ENCODE assay signal across 25 cellular contexts in genomic region chr22:38772624-38772873, GRCh38.
"Had no signal": no experiment of that assay in that cellular context is flagged by ENCODE, and none has a peak within 500 bp of the region (broad histone marks: within the 10 kb centered on the region; RNA-seq: fewer than 3 reads in every experiment).

No MANE protein-coding gene starts in this region.

- H3K4me1 ChIP-seq: left lung, pancreas, prostate gland, upper lobe of right lung had no signal

- H3K27me3 ChIP-seq: heart left ventricle, left lung, pancreas, suprapubic skin, upper lobe of right lung had no signal

- DNase-seq: heart left ventricle; hypothalamus; immature natural killer cell; kidney; left colon; left lung; midbrain; naive thymus-derived CD8-positive, alpha-beta T cell; pancreas; retina; right cardiac atrium; stimulated activated CD4-positive, alpha-beta T cell treated with anti-CD3 and anti-CD28 coated beads, Interleukin-12 subunit alpha, Interleukin-12 subunit beta, amount 100 ng/mL, for 4 hours; stimulated activated CD4-positive, alpha-beta T cell treated with anti-CD3 and anti-CD28 coated beads, Interleukin-15, amount 100 ng/mL, for 24 hours; stimulated activated CD4-positive, alpha-beta T cell treated with anti-CD3 and anti-CD28 coated beads, Interleukin-2, amount 100 ng/mL, for 24 hours; stimulated activated CD4-positive, alpha-beta T cell treated with anti-CD3 and anti-CD28 coated beads, Interleukin-4, amount 100 ng/mL, for 1 hour; stimulated activated naive CD4-positive, alpha-beta T cell; tibial artery; trophoblast cell; upper lobe of right lung had no signal

- H3K4me3 ChIP-seq: heart left ventricle, left lung, lung, pancreas, prostate gland, skin epidermis, suprapubic skin, thoracic aorta, tibial artery, upper lobe of right lung had no signal

- H3K36me3 ChIP-seq: heart left ventricle, left lung, pancreas, prostate gland, suprapubic skin, thoracic aorta, upper lobe of right lung had no signal

- H3K9me3 ChIP-seq: heart left ventricle, left lung, pancreas, prostate gland, suprapubic skin, thoracic aorta, tibial artery, upper lobe of right lung had no signal

- ATAC-seq: heart left ventricle; left colon; left lung; naive thymus-derived CD8-positive, alpha-beta T cell; pancreas; right cardiac atrium; sciatic nerve; upper lobe of right lung had no signal

- H3K27ac ChIP-seq: heart left ventricle, left lung, pancreas, prostate gland, skin epidermis, suprapubic skin, tibial artery, upper lobe of right lung had no signal
